Comparison of ENCODE assay signal across 22 cellular contexts in genomic region chr19:7386769-7387168, GRCh38. TPM values are rescaled to one million over a fixed set of nuclear protein-coding genes. Genes with fewer than 3 reads are reported as not detected.
DNase-seq lines count a peak whose midpoint lies in the region; ATAC-seq and TF ChIP-seq lines count a peak whose summit lies in the region.
"Had no signal": no experiment of that assay in that cellular context is flagged by ENCODE, and none has a peak within 500 bp of the region (broad histone marks: within the 10 kb centered on the region; RNA-seq: fewer than 3 reads in every experiment).

No MANE protein-coding gene starts in this region.

- no peaks in the 10 kb centered on the region for H3K9me3 Mint-ChIP-seq in activated CD8-positive, alpha-beta T cell treated with anti-CD3 and anti-CD28 coated beads for 36 hours
- no peaks in the 10 kb centered on the region for H3K9me3 Mint-ChIP-seq in activated CD8-positive, alpha-beta T cell treated with anti-CD3 and anti-CD28 coated beads, Interleukin-2, amount 10 ng/mL, durations not matched to agents 7 days and 5 days (ENCODE audit: insufficient read depth)
- no peaks in the 10 kb centered on the region for H3K9me3 Mint-ChIP-seq in CD4-positive, alpha-beta memory T cell
- H3K9me3 Mint-ChIP-seq in effector memory CD8-positive, alpha-beta T cell = no peaks in the 10 kb centered on the region
- H3K9me3 Mint-ChIP-seq: natural killer cell treated with Interleukin-12 subunit alpha and Interleukin-12 subunit beta and Interleukin-15 and Interleukin-18, amount 100 ng/mL, for 72 hours; WTC11 had no signal

- ATAC-seq in activated CD8-positive, alpha-beta T cell treated with anti-CD3 and anti-CD28 coated beads for 36 hours = no peak
- no peak for ATAC-seq in activated CD8-positive, alpha-beta T cell treated with anti-CD3 and anti-CD28 coated beads, Interleukin-2, amount 10 ng/mL, durations not matched to agents 7 days and 5 days
- ATAC-seq in effector memory CD8-positive, alpha-beta T cell (replicated peaks) = no peak
- no peak for ATAC-seq in HG02678 (IDR thresholded peaks at IDR 0.05; ENCODE audit: unreplicated experiment)
- ATAC-seq: heart right ventricle, SK-N-SH treated with all-trans-retinoic acid at 6 μM for 48 hours had no signal

- POLR2A ChIA-PET in activated CD8-positive, alpha-beta T cell treated with anti-CD3 and anti-CD28 coated beads for 36 hours (lab: Charles Lee) = interaction anchor here (0.9 to 1.2 kb wide), 2 partner anchors 9 to 38 kb away, joined by 3 to 4 read pairs; partner anchors contain the start of gene ARHGEF18
- POLR2A ChIA-PET in activated CD8-positive, alpha-beta T cell treated with anti-CD3 and anti-CD28 coated beads, Interleukin-2, amount 10 ng/mL, durations not matched to agents 7 days and 5 days (lab: Charles Lee) = no interaction called here
- POLR2A ChIA-PET in CD4-positive, alpha-beta memory T cell (lab: Charles Lee; ENCODE audit: partially characterized antibody) = interaction anchor here (0.6 to 2.7 kb wide), 5 partner anchors 37 to 1188 kb away, joined by 3 to 13 read pairs (median 3); partner anchors contain the start of gene ARHGEF18
- POLR2A ChIA-PET in RWPE1 (lab: Yijun Ruan, JAX; ENCODE audit: low non-redundant PET) = no interaction called here

- H3K27ac Mint-ChIP-seq in activated CD8-positive, alpha-beta T cell treated with anti-CD3 and anti-CD28 coated beads for 36 hours = peak overlapping the region; percentile 89
- no peak overlapping the region for H3K27ac Mint-ChIP-seq in activated CD8-positive, alpha-beta T cell treated with anti-CD3 and anti-CD28 coated beads, Interleukin-2, amount 10 ng/mL, durations not matched to agents 7 days and 5 days
- H3K27ac Mint-ChIP-seq in CD4-positive, alpha-beta memory T cell = peak overlapping the region; percentile 50 to 91 (median 87)
- H3K27ac Mint-ChIP-seq in effector memory CD8-positive, alpha-beta T cell = peak overlapping the region; percentile 85 to 88
- H3K27ac Mint-ChIP-seq: WTC11 had no signal

- no peaks in the 10 kb centered on the region for H3K9me3 ChIP-seq in CD4-positive, alpha-beta memory T cell (ENCODE audit: control insufficient read depth in 1 of 2, low read length in 2 of 2)
- no peaks in the 10 kb centered on the region for H3K9me3 ChIP-seq in transverse colon
- H3K9me3 ChIP-seq: heart right ventricle, ovary, upper lobe of right lung had no signal

- peak overlapping the region; percentile 52 for H3K27ac ChIP-seq in CD4-positive, alpha-beta memory T cell (ENCODE audit: low read depth, low read length)
- peak overlapping the region; percentile 35 for H3K27ac ChIP-seq in RWPE1
- no peak overlapping the region for H3K27ac ChIP-seq in transverse colon
- H3K27ac ChIP-seq: heart right ventricle, ovary, upper lobe of right lung had no signal

- H3K4me1 Mint-ChIP-seq in activated CD8-positive, alpha-beta T cell treated with anti-CD3 and anti-CD28 coated beads for 36 hours (ENCODE audit: low read depth) = peaks cover 22% of the 10 kb centered on the region
- no peaks in the 10 kb centered on the region for H3K4me1 Mint-ChIP-seq in activated CD8-positive, alpha-beta T cell treated with anti-CD3 and anti-CD28 coated beads, Interleukin-2, amount 10 ng/mL, durations not matched to agents 7 days and 5 days (ENCODE audit: low read depth)
- H3K4me1 Mint-ChIP-seq in CD4-positive, alpha-beta memory T cell = peaks cover 21 to 53% (median 23%) of the 10 kb centered on the region in 4 donors
- H3K4me1 Mint-ChIP-seq in effector memory CD8-positive, alpha-beta T cell (ENCODE audit: low read depth in 2 of 2) = peaks cover 17 to 21% of the 10 kb centered on the region in 2 donors

- TF ChIP-seq CTCF in activated CD8-positive, alpha-beta T cell treated with anti-CD3 and anti-CD28 coated beads for 36 hours (IDR thresholded peaks at IDR 0.05) = no peak
- no peak for TF ChIP-seq CTCF in RWPE1 (conservative IDR thresholded peaks at IDR 0.05; ENCODE audit: low read depth)
- no peak for TF ChIP-seq CTCF in transverse colon (IDR thresholded peaks at IDR 0.05)

- no peaks in the 10 kb centered on the region for H3K27me3 ChIP-seq in CD4-positive, alpha-beta memory T cell (ENCODE audit: insufficient read depth, low read length)
- no peaks in the 10 kb centered on the region for H3K27me3 ChIP-seq in transverse colon
- H3K27me3 ChIP-seq: heart right ventricle, ovary, upper lobe of right lung had no signal

- TF ChIP-seq EP300 in transverse colon (IDR thresholded peaks at IDR 0.05; ENCODE audit: low read depth) = no peak

- no peak for TF ChIP-seq POLR2A in transverse colon (IDR thresholded peaks at IDR 0.05)

- H3K4me1 ChIP-seq in CD4-positive, alpha-beta memory T cell (ENCODE audit: insufficient read depth, low read length) = peaks cover 43% of the 10 kb centered on the region
- peaks cover 0 to 12% (median 6%) of the 10 kb centered on the region in 4 donors for H3K4me1 ChIP-seq in transverse colon
- H3K4me1 ChIP-seq: upper lobe of right lung had no signal

- H3K27me3 Mint-ChIP-seq in activated CD8-positive, alpha-beta T cell treated with anti-CD3 and anti-CD28 coated beads for 36 hours = no peaks in the 10 kb centered on the region
- no peaks in the 10 kb centered on the region for H3K27me3 Mint-ChIP-seq in activated CD8-positive, alpha-beta T cell treated with anti-CD3 and anti-CD28 coated beads, Interleukin-2, amount 10 ng/mL, durations not matched to agents 7 days and 5 days (ENCODE audit: low read depth)
- H3K27me3 Mint-ChIP-seq in CD4-positive, alpha-beta memory T cell = no peaks in the 10 kb centered on the region
- H3K27me3 Mint-ChIP-seq in effector memory CD8-positive, alpha-beta T cell = no peaks in the 10 kb centered on the region
- H3K27me3 Mint-ChIP-seq: natural killer cell treated with Interleukin-12 subunit alpha and Interleukin-12 subunit beta and Interleukin-15 and Interleukin-18, amount 100 ng/mL, for 72 hours had no signal

- peaks cover 61% of the 10 kb centered on the region for H3K36me3 ChIP-seq in CD4-positive, alpha-beta memory T cell (ENCODE audit: insufficient read depth, low read length)
- H3K36me3 ChIP-seq in transverse colon = no peaks in the 10 kb centered on the region
- H3K36me3 ChIP-seq: ovary, upper lobe of right lung had no signal

- H3K4me3 Mint-ChIP-seq in activated CD8-positive, alpha-beta T cell treated with anti-CD3 and anti-CD28 coated beads for 36 hours = no peak overlapping the region
- no peak overlapping the region for H3K4me3 Mint-ChIP-seq in activated CD8-positive, alpha-beta T cell treated with anti-CD3 and anti-CD28 coated beads, Interleukin-2, amount 10 ng/mL, durations not matched to agents 7 days and 5 days
- H3K4me3 Mint-ChIP-seq in CD4-positive, alpha-beta memory T cell = peak overlapping the region in 6 of 8 donors; percentile 42 to 73 (median 58)
- peak overlapping the region; percentile 51 to 74 for H3K4me3 Mint-ChIP-seq in effector memory CD8-positive, alpha-beta T cell
- H3K4me3 Mint-ChIP-seq: WTC11 had no signal

- CTCF ChIA-PET in activated CD8-positive, alpha-beta T cell treated with anti-CD3 and anti-CD28 coated beads for 36 hours (lab: Charles Lee) = interaction anchor here (1.0 to 1.7 kb wide), 5 partner anchors 14 to 288 kb away, joined by 3 to 12 read pairs (median 4); no protein-coding TSS in a partner anchor
- CTCF ChIA-PET in activated CD8-positive, alpha-beta T cell treated with anti-CD3 and anti-CD28 coated beads, Interleukin-2, amount 10 ng/mL, durations not matched to agents 7 days and 5 days (lab: Charles Lee) = interaction anchor here (0.8 to 1.6 kb wide), 5 partner anchors 11 to 284 kb away, joined by 3 to 8 read pairs (median 4); partner anchors contain the start of gene ARHGEF18
- CTCF ChIA-PET in CD4-positive, alpha-beta memory T cell (lab: Charles Lee; ENCODE audit: partially characterized antibody) = interaction anchor here (0.8 to 1.4 kb wide), 4 partner anchors 10 to 46 kb away, joined by 3 to 4 read pairs (median 3); no protein-coding TSS in a partner anchor
- CTCF ChIA-PET in RWPE1 (lab: Yijun Ruan, JAX) = interaction anchor here (0.5 to 1.4 kb wide), 2 partner anchors 31 to 33 kb away, joined by 3 to 6 read pairs; no protein-coding TSS in a partner anchor

- in situ Hi-C loops in transverse colon (cut with MboI; ENCODE audit: low pct_ligation_motif_present in 1 of 4, low pct_unique_long_range_greater_than_20kb in 1 of 4, low sequenced_read_pairs in 3 of 4) = no loop called here

- peaks cover 9% of the 10 kb centered on the region for H3K36me3 Mint-ChIP-seq in activated CD8-positive, alpha-beta T cell treated with anti-CD3 and anti-CD28 coated beads for 36 hours (ENCODE audit: low read depth)
- H3K36me3 Mint-ChIP-seq in activated CD8-positive, alpha-beta T cell treated with anti-CD3 and anti-CD28 coated beads, Interleukin-2, amount 10 ng/mL, durations not matched to agents 7 days and 5 days (ENCODE audit: low read depth) = peaks cover 17% of the 10 kb centered on the region
- peaks cover 31 to 61% of the 10 kb centered on the region in 2 donors for H3K36me3 Mint-ChIP-seq in CD4-positive, alpha-beta memory T cell
- peaks cover 80% of the 10 kb centered on the region for H3K36me3 Mint-ChIP-seq in effector memory CD8-positive, alpha-beta T cell (ENCODE audit: insufficient read depth)
- H3K36me3 Mint-ChIP-seq: natural killer cell treated with Interleukin-12 subunit alpha and Interleukin-12 subunit beta and Interleukin-15 and Interleukin-18, amount 100 ng/mL, for 72 hours; WTC11 had no signal

- intact Hi-C loops in activated CD8-positive, alpha-beta T cell treated with anti-CD3 and anti-CD28 coated beads for 36 hours (cut with micrococcal nuclease) = no loop called here
- intact Hi-C loops in CD4-positive, alpha-beta memory T cell (cut with micrococcal nuclease) = no loop called here
- intact Hi-C loops in transverse colon (cut with DNase I; ENCODE audit: low total_unique reads) = no loop called here

- 83% methylated on average over 8 of the region's 8 CpGs; no CpG with 5 or more reads in 1 of the 2 donors for WGBS in transverse colon (ENCODE audit: low coverage in 1 of 2), 2 donors

- no peak for DNase-seq in activated CD8-positive, alpha-beta T cell treated with anti-CD3 and anti-CD28 coated beads for 36 hours
- DNase-seq in activated CD8-positive, alpha-beta T cell treated with anti-CD3 and anti-CD28 coated beads, Interleukin-2, amount 10 ng/mL, durations not matched to agents 7 days and 5 days = no peak
- no peak for DNase-seq in CD4-positive, alpha-beta memory T cell
- DNase-seq in RWPE1 (ENCODE audit: low spot score) (no peak), transverse colon (no peak), NOMO-1 treated with dmso at 0.1 percent for 144 hours (lab: John Stamatoyannopoulos, UW; ENCODE audit: unreplicated experiment) (no peak)
- no peak for DNase-seq in effector memory CD8-positive, alpha-beta T cell
- DNase-seq: aorta, cerebellar nuclear complex, EL, HCEC 1CT, heart right ventricle, NCI-H1048, NCI-H187 treated with DMSO at 0.1 percent for 48 hours, NCI-H69, ovary, T-helper 9 cell, upper lobe of right lung had no signal

- H3K4me3 ChIP-seq in CD4-positive, alpha-beta memory T cell (ENCODE audit: low read length in 2 of 2) = no peak overlapping the region
- no peak overlapping the region for H3K4me3 ChIP-seq in transverse colon
- H3K4me3 ChIP-seq: heart right ventricle, ovary, upper lobe of right lung had no signal

RNA-seq across cellular contexts. Expression of gene ARHGEF18, which starts 38.0 kb away (rescaled TPM):
- total RNA-seq in activated CD8-positive, alpha-beta T cell treated with anti-CD3 and anti-CD28 coated beads for 36 hours = 10 to 100 TPM; 25.9 to 36.4 TPM
- total RNA-seq in activated CD8-positive, alpha-beta T cell treated with anti-CD3 and anti-CD28 coated beads, Interleukin-2, amount 10 ng/mL, durations not matched to agents 7 days and 5 days = 10 to 100 TPM; 34.0 to 40.5 TPM
- 10 to 100 TPM; 82.3 to 83.8 TPM for total RNA-seq in CD4-positive, alpha-beta memory T cell
- 10 to 100 TPM in 1 of 2 donors, 1 to 10 TPM in 1; 2.2 to 11.1 TPM for polyA plus RNA-seq in CD4-positive, alpha-beta memory T cell
- 100 to 1,000 TPM in 1 of 4 donors, 10 to 100 TPM in 3; 32.0 to 162 (median 92.8) TPM for total RNA-seq in transverse colon

Comparison
In these comparisons a context has a peak if more than half of its experiments do, and no peak if none do; other contexts are left out.
1. POLR2A ChIA-PET loops: an anchor here in activated CD8-positive, alpha-beta T cell treated with anti-CD3 and anti-CD28 coated beads for 36 hours (0.9 to 1.2 kb wide) and CD4-positive, alpha-beta memory T cell (0.6 to 2.7 kb wide); none called in activated CD8-positive, alpha-beta T cell treated with anti-CD3 and anti-CD28 coated beads, Interleukin-2, amount 10 ng/mL, durations not matched to agents 7 days and 5 days and RWPE1.
2. H3K4me3 Mint-ChIP-seq: peak in CD4-positive, alpha-beta memory T cell (6 of 8) and effector memory CD8-positive, alpha-beta T cell (2 of 2); none in activated CD8-positive, alpha-beta T cell treated with anti-CD3 and anti-CD28 coated beads for 36 hours (single experiment) and activated CD8-positive, alpha-beta T cell treated with anti-CD3 and anti-CD28 coated beads, Interleukin-2, amount 10 ng/mL, durations not matched to agents 7 days and 5 days (single experiment).
3. H3K27ac ChIP-seq: peak in CD4-positive, alpha-beta memory T cell (single experiment) and RWPE1 (single experiment); none in transverse colon (0 of 4).